In genomic region chr17:2075336-2076056, GRCh38 we compare ENCODE assay signal across 10 cellular contexts. TPM values are rescaled to one million over a fixed set of nuclear protein-coding genes. Genes with fewer than 3 reads are reported as not detected.
A peak's percentile ranks its signal among the peaks of the same experiment; 100 is the strongest.
DNase-seq lines count a peak whose midpoint lies in the region; ATAC-seq and TF ChIP-seq lines count a peak whose summit lies in the region.
"Had no signal": no experiment of that assay in that cellular context is flagged by ENCODE, and none has a peak within 500 bp of the region (broad histone marks: within the 10 kb centered on the region; RNA-seq: fewer than 3 reads in every experiment).

No MANE protein-coding gene starts in this region.

- peaks cover 39% of the 10 kb centered on the region for H3K4me1 ChIP-seq in vagina

- H3K4me3 ChIP-seq in vagina: no peak overlapping the region

- no peaks in the 10 kb centered on the region for H3K9me3 ChIP-seq in vagina
- H3K9me3 ChIP-seq in T-helper 17 cell (ENCODE audit: control insufficient read depth, low read length, poor library complexity, severe bottlenecking): no peaks in the 10 kb centered on the region

- DNase-seq in activated T-cell treated with anti-CD3 and anti-CD28 coated beads, Interleukin-2, amount 50 U/mL, for 24 hours: no peak
- DNase-seq in activated T-cell treated with anti-CD3 and anti-CD28 coated beads for 4 hours (no peak), vagina (ENCODE audit: extremely low spot score in 2 of 2) (no peak), kidney tubule cell (ENCODE audit: low spot score) (no peak), T-helper 17 cell (no peak)
- no peak for DNase-seq in natural killer cell treated with Interleukin-12 subunit alpha and Interleukin-12 subunit beta and Interleukin-15 and Interleukin-18, amount 100 ng/mL, for 72 hours (ENCODE audit: low spot score)
- DNase-seq: NCI-H1105 treated with DMSO at 0.1 percent for 48 hours had no signal

- H3K36me3 Mint-ChIP-seq in activated T-cell treated with anti-CD3 and anti-CD28 coated beads, Interleukin-2, amount 50 U/mL, for 24 hours (ENCODE audit: low read depth): peaks cover 77% of the 10 kb centered on the region
- peaks cover 11% of the 10 kb centered on the region for H3K36me3 Mint-ChIP-seq in natural killer cell treated with Interleukin-12 subunit alpha and Interleukin-12 subunit beta and Interleukin-15 and Interleukin-18, amount 100 ng/mL, for 72 hours
- H3K36me3 Mint-ChIP-seq in T-helper 17 cell (ENCODE audit: low read depth): peaks cover 21% of the 10 kb centered on the region

- no peak for TF ChIP-seq CTCF in vagina (IDR thresholded peaks at IDR 0.05)

- peaks cover 0 to 20% of the 10 kb centered on the region in 2 donors for H3K36me3 ChIP-seq in vagina

- H3K4me3 Mint-ChIP-seq in activated T-cell treated with anti-CD3 and anti-CD28 coated beads, Interleukin-2, amount 50 U/mL, for 24 hours: no peak overlapping the region
- H3K4me3 Mint-ChIP-seq in natural killer cell treated with Interleukin-12 subunit alpha and Interleukin-12 subunit beta and Interleukin-15 and Interleukin-18, amount 100 ng/mL, for 72 hours: no peak overlapping the region
- H3K4me3 Mint-ChIP-seq in T-helper 17 cell: no peak overlapping the region

- H3K9me3 Mint-ChIP-seq in activated T-cell treated with anti-CD3 and anti-CD28 coated beads, Interleukin-2, amount 50 U/mL, for 24 hours: no peaks in the 10 kb centered on the region
- no peaks in the 10 kb centered on the region for H3K9me3 Mint-ChIP-seq in natural killer cell treated with Interleukin-12 subunit alpha and Interleukin-12 subunit beta and Interleukin-15 and Interleukin-18, amount 100 ng/mL, for 72 hours

- peak overlapping the region; percentile 82 for H3K27ac ChIP-seq in vagina
- H3K27ac ChIP-seq: VCaP had no signal

- H3K27me3 Mint-ChIP-seq in activated T-cell treated with anti-CD3 and anti-CD28 coated beads, Interleukin-2, amount 50 U/mL, for 24 hours: no peaks in the 10 kb centered on the region
- H3K27me3 Mint-ChIP-seq in natural killer cell treated with Interleukin-12 subunit alpha and Interleukin-12 subunit beta and Interleukin-15 and Interleukin-18, amount 100 ng/mL, for 72 hours: no peaks in the 10 kb centered on the region
- H3K27me3 Mint-ChIP-seq in T-helper 17 cell: no peaks in the 10 kb centered on the region

- H3K27me3 ChIP-seq in vagina: no peaks in the 10 kb centered on the region

- peaks cover 20% of the 10 kb centered on the region for H3K4me1 Mint-ChIP-seq in activated T-cell treated with anti-CD3 and anti-CD28 coated beads, Interleukin-2, amount 50 U/mL, for 24 hours (ENCODE audit: low read depth)
- peaks cover 29 to 30% of the 10 kb centered on the region in 2 donors for H3K4me1 Mint-ChIP-seq in natural killer cell treated with Interleukin-12 subunit alpha and Interleukin-12 subunit beta and Interleukin-15 and Interleukin-18, amount 100 ng/mL, for 72 hours (ENCODE audit: low read depth in 2 of 2)
- peaks cover 16% of the 10 kb centered on the region for H3K4me1 Mint-ChIP-seq in T-helper 17 cell

- peak overlapping the region; percentile 64 for H3K27ac Mint-ChIP-seq in activated T-cell treated with anti-CD3 and anti-CD28 coated beads, Interleukin-2, amount 50 U/mL, for 24 hours
- peak overlapping the region in 1 of 2 donors; percentile 39 for H3K27ac Mint-ChIP-seq in natural killer cell treated with Interleukin-12 subunit alpha and Interleukin-12 subunit beta and Interleukin-15 and Interleukin-18, amount 100 ng/mL, for 72 hours
- no peak overlapping the region for H3K27ac Mint-ChIP-seq in T-helper 17 cell

- TF ChIP-seq POLR2A in vagina (IDR thresholded peaks at IDR 0.05): no peak

- peak; percentile 53 for ATAC-seq in esophagus mucosa
- peak; percentile 26 to 70 for ATAC-seq in natural killer cell treated with Interleukin-12 subunit alpha and Interleukin-12 subunit beta and Interleukin-15 and Interleukin-18, amount 100 ng/mL, for 72 hours
- no peak for ATAC-seq in T-helper 17 cell
- ATAC-seq in HG02759 (IDR thresholded peaks at IDR 0.05; ENCODE audit: unreplicated experiment): no peak

- intact Hi-C loops in vagina (cut with DNase I): no loop called here

RNA-seq across cellular contexts. Expression of gene HIC1, which starts 20.6 kb away (rescaled TPM):
- 2.3 TPM for total RNA-seq in esophagus mucosa
- total RNA-seq in natural killer cell treated with Interleukin-12 subunit alpha and Interleukin-12 subunit beta and Interleukin-15 and Interleukin-18, amount 100 ng/mL, for 72 hours: 10 to 100 TPM; 24.8 to 56.7 TPM
- total RNA-seq in vagina: 33.1 TPM
- total RNA-seq in T-helper 17 cell: 1 to 10 TPM; 4.6 to 8.1 TPM

RNA-seq across cellular contexts. Expression of gene OVCA2, which starts 33.7 kb away (rescaled TPM):
- total RNA-seq in esophagus mucosa: 32.3 TPM
- 10 to 100 TPM; 35.5 to 49.8 TPM for total RNA-seq in natural killer cell treated with Interleukin-12 subunit alpha and Interleukin-12 subunit beta and Interleukin-15 and Interleukin-18, amount 100 ng/mL, for 72 hours
- 24.3 TPM for total RNA-seq in vagina
- total RNA-seq in T-helper 17 cell: 10 to 100 TPM; 28.4 to 35.2 TPM

RNA-seq across cellular contexts. Expression of gene DPH1, which starts 45.5 kb away (rescaled TPM):
- total RNA-seq in esophagus mucosa (29.1 TPM), vagina (43.0 TPM), T-helper 17 cell (10 to 100 TPM; 85.1 to 92.6 TPM)
- 10 to 100 TPM; 32.5 to 34.7 TPM for total RNA-seq in natural killer cell treated with Interleukin-12 subunit alpha and Interleukin-12 subunit beta and Interleukin-15 and Interleukin-18, amount 100 ng/mL, for 72 hours

RNA-seq across cellular contexts. Expression of gene RTN4RL1, which starts 50.4 kb away (rescaled TPM):
- 1.2 TPM for total RNA-seq in esophagus mucosa
- total RNA-seq in natural killer cell treated with Interleukin-12 subunit alpha and Interleukin-12 subunit beta and Interleukin-15 and Interleukin-18, amount 100 ng/mL, for 72 hours: not detected
- total RNA-seq in vagina: 3.7 TPM
- total RNA-seq in T-helper 17 cell: under 1 TPM; 0.21 to 0.90 TPM

Comparison
In these comparisons a context has a peak if more than half of its experiments do, and no peak if none do; other contexts are left out.
1. ATAC-seq: peak in esophagus mucosa (single experiment) and natural killer cell treated with Interleukin-12 subunit alpha and Interleukin-12 subunit beta and Interleukin-15 and Interleukin-18, amount 100 ng/mL, for 72 hours (2 of 2); none in T-helper 17 cell (single experiment) and HG02759 (single experiment).